10 cellular contexts compared by ENCODE assay signal in genomic region chr16:27446721-27447120, GRCh38. TPM values are rescaled to one million over a fixed set of nuclear protein-coding genes. Genes with fewer than 3 reads are reported as not detected.
DNase-seq lines count a peak whose midpoint lies in the region; ATAC-seq, FAIRE-seq and TF ChIP-seq lines count a peak whose summit lies in the region.
"Had no signal": no experiment of that assay in that cellular context is flagged by ENCODE, and none has a peak within 500 bp of the region (broad histone marks: within the 10 kb centered on the region; RNA-seq: fewer than 3 reads in every experiment).

No MANE protein-coding gene starts in this region.

- peak; percentile 51 for FAIRE-seq in GM18507 (lab: Jason Lieb, UNC)

- H3K27ac Mint-ChIP-seq in activated naive CD8-positive, alpha-beta T cell treated with anti-CD3 and anti-CD28 coated beads for 36 hours, result peak overlapping the region; percentile 96
- no peak overlapping the region for H3K27ac Mint-ChIP-seq in glutamatergic neuron (ENCODE audit: unreplicated experiment)
- H3K27ac Mint-ChIP-seq: dendritic cell treated with granulocyte-macrophage colony-stimulating factor and Interleukin-4, amounts not matched to agents 40 ng/mL and 50 ng/mL, for 4 days had no signal

- H3K4me1 Mint-ChIP-seq in activated naive CD8-positive, alpha-beta T cell treated with anti-CD3 and anti-CD28 coated beads for 36 hours, result peaks cover 82% of the 10 kb centered on the region
- no peaks in the 10 kb centered on the region for H3K4me1 Mint-ChIP-seq in glutamatergic neuron (ENCODE audit: low read depth, unreplicated experiment)

- peaks cover 13% of the 10 kb centered on the region for H3K9me3 Mint-ChIP-seq in activated naive CD8-positive, alpha-beta T cell treated with anti-CD3 and anti-CD28 coated beads for 36 hours
- peaks cover 5% of the 10 kb centered on the region for H3K9me3 Mint-ChIP-seq in glutamatergic neuron (ENCODE audit: unreplicated experiment)

- no peak for DNase-seq in GM18507 (ENCODE audit: extremely low spot score, insufficient read length, low read depth)
- peak; percentile 69 for DNase-seq in activated naive CD8-positive, alpha-beta T cell treated with anti-CD3 and anti-CD28 coated beads for 36 hours
- peak in 2 of 3 experiments; percentile 50 to 65 for DNase-seq in stimulated activated CD4-positive, alpha-beta T cell treated with anti-CD3 and anti-CD28 coated beads, TNF-alpha, amount 100 ng/mL, for 4 hours (ENCODE audit: low read depth in 3 of 3)
- DNase-seq in glutamatergic neuron, result no peak
- DNase-seq in HT-29 (ENCODE audit: low spot score), result no peak
- DNase-seq: NCI-H1436 treated with DMSO at 0.1 percent for 48 hours had no signal

- H3K27me3 Mint-ChIP-seq in activated naive CD8-positive, alpha-beta T cell treated with anti-CD3 and anti-CD28 coated beads for 36 hours, result no peaks in the 10 kb centered on the region
- peaks cover 3% of the 10 kb centered on the region for H3K27me3 Mint-ChIP-seq in glutamatergic neuron (ENCODE audit: unreplicated experiment)

- peak; percentile 69 to 70 for ATAC-seq in activated CD4-positive, CD25-positive, alpha-beta regulatory T cell treated with anti-CD3 and anti-CD28 coated beads, Interleukin-2, amount 50 U/mL, for 24 hours
- ATAC-seq in SK-N-SH treated with all-trans-retinoic acid at 6 μM for 48 hours, result no peak
- no peak for ATAC-seq in HG02678 (IDR thresholded peaks at IDR 0.05; ENCODE audit: unreplicated experiment)

- no peak for TF ChIP-seq CTCF in glutamatergic neuron (IDR thresholded peaks at IDR 0.05; ENCODE audit: partially characterized antibody, unreplicated experiment)

- H3K36me3 Mint-ChIP-seq in activated naive CD8-positive, alpha-beta T cell treated with anti-CD3 and anti-CD28 coated beads for 36 hours, result peaks cover 94% of the 10 kb centered on the region
- peaks cover 20% of the 10 kb centered on the region for H3K36me3 Mint-ChIP-seq in glutamatergic neuron (ENCODE audit: unreplicated experiment)

- no peak overlapping the region for H3K4me3 Mint-ChIP-seq in activated naive CD8-positive, alpha-beta T cell treated with anti-CD3 and anti-CD28 coated beads for 36 hours
- H3K4me3 Mint-ChIP-seq in glutamatergic neuron (ENCODE audit: unreplicated experiment), result no peak overlapping the region
- H3K4me3 Mint-ChIP-seq: dendritic cell treated with granulocyte-macrophage colony-stimulating factor and Interleukin-4, amounts not matched to agents 40 ng/mL and 50 ng/mL, for 4 days had no signal

TF ChIP-seq in SK-N-SH treated with all-trans-retinoic acid at 6 μM for 48 hours, 23 proteins besides CTCF, POLR2A, EP300 and RAD21:
- no peak for TF ChIP-seq RARB (CRISPR knock-in tag; IDR thresholded peaks at IDR 0.05)
- TF ChIP-seq TCF4 (CRISPR knock-in tag; IDR thresholded peaks at IDR 0.05; ENCODE audit: borderline replicate concordance), result no peak
- no peak for TF ChIP-seq BACH2 (CRISPR knock-in tag; IDR thresholded peaks at IDR 0.05; ENCODE audit: borderline replicate concordance)
- no peak for TF ChIP-seq ARNTL (CRISPR knock-in tag; IDR thresholded peaks at IDR 0.05; ENCODE audit: borderline replicate concordance, low read depth)
- no peak for TF ChIP-seq ISL1 (CRISPR knock-in tag; IDR thresholded peaks at IDR 0.05)
- no peak for TF ChIP-seq ZC3H10 (CRISPR knock-in tag; IDR thresholded peaks at IDR 0.05)
- TF ChIP-seq ZFP30 (CRISPR knock-in tag; IDR thresholded peaks at IDR 0.05), result no peak
- TF ChIP-seq PPARA (CRISPR knock-in tag; IDR thresholded peaks at IDR 0.05; ENCODE audit: borderline replicate concordance), result no peak
- no peak for TF ChIP-seq CSDC2 (CRISPR knock-in tag; IDR thresholded peaks at IDR 0.05)
- no peak for TF ChIP-seq CSRNP3 (CRISPR knock-in tag; IDR thresholded peaks at IDR 0.05)
- TF ChIP-seq PATZ1 (CRISPR knock-in tag; IDR thresholded peaks at IDR 0.05; ENCODE audit: borderline replicate concordance), result no peak
- no peak for TF ChIP-seq TSHZ2 (CRISPR knock-in tag; IDR thresholded peaks at IDR 0.05)
- TF ChIP-seq GLIS3 (CRISPR knock-in tag; IDR thresholded peaks at IDR 0.05), result no peak
- TF ChIP-seq ZNF565 (CRISPR knock-in tag; conservative IDR thresholded peaks at IDR 0.05; ENCODE audit: low read depth), result no peak
- TF ChIP-seq ZNF70 (CRISPR knock-in tag; IDR thresholded peaks at IDR 0.05), result no peak
- TF ChIP-seq ZNF8 (CRISPR knock-in tag; IDR thresholded peaks at IDR 0.05), result no peak
- TF ChIP-seq SNAI2 (CRISPR knock-in tag; IDR thresholded peaks at IDR 0.05), result no peak
TF ChIP-seq in SK-N-SH treated with all-trans-retinoic acid at 6 μM for 48 hours: peak in this region for 0.

RNA-seq across cellular contexts. Expression of gene IL21R, which starts 44.7 kb away (rescaled TPM):
- total RNA-seq in activated naive CD8-positive, alpha-beta T cell treated with anti-CD3 and anti-CD28 coated beads for 36 hours, result 10 to 100 TPM; 99.3 to 99.5 TPM
- 0.86 TPM for total RNA-seq in glutamatergic neuron (ENCODE audit: unreplicated experiment)
- total RNA-seq in HT-29 (2014; rRNA removed; shearing (Covaris generic)), result not detected in 2 replicates

Comparison
In these comparisons a context has a peak if more than half of its experiments do, and no peak if none do; other contexts are left out.
1. DNase-seq: peak in activated naive CD8-positive, alpha-beta T cell treated with anti-CD3 and anti-CD28 coated beads for 36 hours (single experiment) and stimulated activated CD4-positive, alpha-beta T cell treated with anti-CD3 and anti-CD28 coated beads, TNF-alpha, amount 100 ng/mL, for 4 hours (2 of 3); none in GM18507 (single experiment), glutamatergic neuron (single experiment) and HT-29 (single experiment).
2. ATAC-seq: peak in activated CD4-positive, CD25-positive, alpha-beta regulatory T cell treated with anti-CD3 and anti-CD28 coated beads, Interleukin-2, amount 50 U/mL, for 24 hours (2 of 2); none in SK-N-SH treated with all-trans-retinoic acid at 6 μM for 48 hours (single experiment) and HG02678 (single experiment).
3. RNA of gene IL21R, which starts 44.7 kb away (total RNA-seq): 99.3 to 99.5 TPM in activated naive CD8-positive, alpha-beta T cell treated with anti-CD3 and anti-CD28 coated beads for 36 hours; 0.86 TPM in glutamatergic neuron (single experiment) and not detected in HT-29; every median in the first group is over 10 times any median in the second.